ENCODE assay signal across 21 cellular contexts in the genomic region with DNA sequence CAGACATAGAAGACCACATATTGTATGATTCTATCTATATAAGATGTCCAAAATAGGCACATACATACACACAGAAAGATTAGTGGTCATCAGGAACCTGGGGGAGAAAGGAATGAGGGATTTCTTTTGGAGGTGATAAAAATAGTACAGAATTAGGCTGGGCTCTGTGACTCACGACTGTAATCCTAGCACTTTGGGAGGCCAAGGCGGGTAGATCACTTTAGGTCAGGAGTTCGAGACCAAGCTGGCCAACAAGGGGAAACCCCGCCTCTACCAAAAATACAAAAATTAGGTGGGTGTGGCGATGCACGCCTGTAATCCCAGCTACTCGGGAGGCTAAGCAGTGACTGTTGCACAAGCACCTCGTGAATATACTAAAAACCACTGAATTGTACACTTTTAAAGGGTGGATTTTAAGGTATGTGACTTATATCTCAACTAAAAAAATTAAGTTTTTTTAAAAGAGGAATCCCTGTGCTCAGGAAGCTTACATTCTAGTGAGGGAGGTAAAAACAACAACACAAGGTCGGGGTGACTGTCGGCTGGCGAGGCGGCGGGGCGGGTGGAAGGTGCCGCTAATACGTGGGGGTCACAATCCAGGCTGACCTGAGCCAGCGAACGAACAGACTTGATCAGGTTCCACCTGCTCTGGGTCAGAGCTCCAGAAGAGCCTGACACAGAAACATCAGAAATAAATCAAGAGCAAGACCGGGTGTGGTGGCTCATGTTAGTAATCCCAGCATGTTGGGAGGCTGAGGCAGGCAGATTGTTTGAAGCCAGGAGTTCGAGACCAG. TPM values are rescaled to one million over a fixed set of nuclear protein-coding genes. Genes with fewer than 3 reads are reported as not detected.
"Had no signal": no experiment of that assay in that cellular context is flagged by ENCODE, and none has a peak within 500 bp of the region (broad histone marks: within the 10 kb centered on the region; RNA-seq: fewer than 3 reads in every experiment).

No MANE protein-coding gene starts in this region.

- FAIRE-seq: endometrium had no signal

- H3K9me3 Mint-ChIP-seq: activated naive CD4-positive, alpha-beta T cell treated with anti-CD3 and anti-CD28 coated beads, Interleukin-2, amount 10 ng/mL, durations not matched to agents 7 days and 5 days; immature natural killer cell; T-helper 1 cell treated with Interleukin-12 subunit alpha and Interleukin-12 subunit beta and Interleukin-4 antibody, amounts not matched to agents 30 μg/mL and 1 μg/mL, for 36 hours had no signal

- DNase-seq: activated CD4-positive, alpha-beta T cell treated with anti-CD3 and anti-CD28 coated beads for 1 hour; activated CD4-positive, alpha-beta T cell treated with anti-CD3 and anti-CD28 coated beads, Interleukin-2, amount 50 U/mL, for 48 hours; activated naive CD4-positive, alpha-beta T cell treated with anti-CD3 and anti-CD28 coated beads, Interleukin-2, amount 10 ng/mL, durations not matched to agents 7 days and 5 days; cortex of kidney; heart right ventricle; immature natural killer cell; kidney glomerular epithelial cell; left ventricle myocardium inferior; psoas muscle; right cardiac atrium; stimulated activated CD4-positive, alpha-beta T cell treated with anti-CD3 and anti-CD28 coated beads, Interleukin-15, amount 100 ng/mL, for 24 hours; stimulated activated CD4-positive, alpha-beta T cell treated with anti-CD3 and anti-CD28 coated beads, Interleukin-2, amount 100 ng/mL, for 48 hours; tibial artery; uterus; WERI-Rb-1 had no signal

- H3K4me3 Mint-ChIP-seq: activated naive CD4-positive, alpha-beta T cell treated with anti-CD3 and anti-CD28 coated beads, Interleukin-2, amount 10 ng/mL, durations not matched to agents 7 days and 5 days; immature natural killer cell; T-helper 1 cell treated with Interleukin-12 subunit alpha and Interleukin-12 subunit beta and Interleukin-4 antibody, amounts not matched to agents 30 μg/mL and 1 μg/mL, for 36 hours had no signal

- H3K9me3 ChIP-seq: ascending aorta, breast epithelium, esophagus muscularis mucosa, heart right ventricle, left ventricle myocardium inferior, psoas muscle, tibial artery, uterus had no signal

- H3K27ac ChIP-seq: ascending aorta, breast epithelium, esophagus muscularis mucosa, left ventricle myocardium inferior, psoas muscle, skin epidermis, tibial artery, uterus, WERI-Rb-1 had no signal

- H3K27me3 ChIP-seq: ascending aorta, breast epithelium, esophagus muscularis mucosa, heart right ventricle, tibial artery, uterus had no signal

- H3K27me3 Mint-ChIP-seq: activated naive CD4-positive, alpha-beta T cell treated with anti-CD3 and anti-CD28 coated beads, Interleukin-2, amount 10 ng/mL, durations not matched to agents 7 days and 5 days had no signal

- H3K4me1 Mint-ChIP-seq: activated naive CD4-positive, alpha-beta T cell treated with anti-CD3 and anti-CD28 coated beads, Interleukin-2, amount 10 ng/mL, durations not matched to agents 7 days and 5 days; immature natural killer cell had no signal

- H3K36me3 ChIP-seq: breast epithelium, uterus, WERI-Rb-1 had no signal

- H3K4me1 ChIP-seq: ascending aorta, breast epithelium, psoas muscle, tibial artery, uterus had no signal

- ATAC-seq: heart right ventricle, psoas muscle, right cardiac atrium had no signal

- H3K4me3 ChIP-seq: ascending aorta, breast epithelium, esophagus muscularis mucosa, heart right ventricle, left ventricle myocardium inferior, psoas muscle, skin epidermis, tibial artery, uterus had no signal

- H3K27ac Mint-ChIP-seq: activated naive CD4-positive, alpha-beta T cell treated with anti-CD3 and anti-CD28 coated beads, Interleukin-2, amount 10 ng/mL, durations not matched to agents 7 days and 5 days; T-helper 1 cell treated with Interleukin-12 subunit alpha and Interleukin-12 subunit beta and Interleukin-4 antibody, amounts not matched to agents 30 μg/mL and 1 μg/mL, for 36 hours had no signal

RNA-seq across cellular contexts. Expression of gene TESMIN, which starts 25.3 kb away (rescaled TPM):
- total RNA-seq: ascending aorta had no signal
